Comparison of ENCODE assay signal across 9 cellular contexts in genomic region chr1:43359696-43360095, GRCh38. TPM values are rescaled to one million over a fixed set of nuclear protein-coding genes. Genes with fewer than 3 reads are reported as not detected.
DNase-seq lines count a peak whose midpoint lies in the region; ATAC-seq and TF ChIP-seq lines count a peak whose summit lies in the region.
"Had no signal": no experiment of that assay in that cellular context is flagged by ENCODE, and none has a peak within 500 bp of the region (broad histone marks: within the 10 kb centered on the region; RNA-seq: fewer than 3 reads in every experiment).

No MANE protein-coding gene starts in this region.

- intact Hi-C loops in Right ventricle myocardium superior (cut with DNase I): no loop called here

- H3K4me1 Mint-ChIP-seq in activated naive CD8-positive, alpha-beta T cell treated with anti-CD3 and anti-CD28 coated beads for 36 hours: peaks cover 26% of the 10 kb centered on the region
- peaks cover 12% of the 10 kb centered on the region for H3K4me1 Mint-ChIP-seq in memory B cell

- ATAC-seq in memory B cell (ENCODE audit: low read depth) (no peak), GM21447 (IDR thresholded peaks at IDR 0.05; ENCODE audit: unreplicated experiment) (no peak), Right ventricle myocardium superior (ENCODE audit: poor library complexity) (no peak)

- H3K4me3 Mint-ChIP-seq in activated naive CD8-positive, alpha-beta T cell treated with anti-CD3 and anti-CD28 coated beads for 36 hours: peak overlapping the region; percentile 90
- H3K4me3 Mint-ChIP-seq in memory B cell: peak overlapping the region; percentile 68

- no peaks in the 10 kb centered on the region for H3K27me3 ChIP-seq in BJ (ENCODE audit: control insufficient read depth, insufficient read depth, low read length)

- no peaks in the 10 kb centered on the region for H3K9me3 Mint-ChIP-seq in activated naive CD8-positive, alpha-beta T cell treated with anti-CD3 and anti-CD28 coated beads for 36 hours
- no peaks in the 10 kb centered on the region for H3K9me3 Mint-ChIP-seq in memory B cell

- CTCF ChIA-PET in BJ (lab: Yijun Ruan, JAX): no interaction called here

- POLR2A ChIA-PET in BJ (lab: Charles Lee): no interaction called here

- H3K36me3 ChIP-seq in BJ (ENCODE audit: control insufficient read depth, insufficient read depth, low read length): peaks cover 17% of the 10 kb centered on the region

- H3K36me3 Mint-ChIP-seq in activated naive CD8-positive, alpha-beta T cell treated with anti-CD3 and anti-CD28 coated beads for 36 hours: peaks cover 49% of the 10 kb centered on the region
- peaks cover 27% of the 10 kb centered on the region for H3K36me3 Mint-ChIP-seq in memory B cell

- TF ChIP-seq CTCF in BJ (IDR thresholded peaks at IDR 0.05; ENCODE audit: insufficient read depth, low read depth, low read length): no peak

- peak overlapping the region; percentile 57 for H3K4me3 ChIP-seq in BJ (ENCODE audit: low read depth, low read length)

- DNase-seq in BJ (ENCODE audit: low read depth) (no peak), HK-2 (ENCODE audit: unreplicated experiment) (peak; percentile 29), memory B cell (ENCODE audit: low spot score in 2 of 2) (no peak), NCI-H446 (lab: John Stamatoyannopoulos, UW) (no peak), Kasumi-1 (lab: John Stamatoyannopoulos, UW) (no peak), Right ventricle myocardium superior (no peak)
- DNase-seq in activated naive CD8-positive, alpha-beta T cell treated with anti-CD3 and anti-CD28 coated beads for 36 hours: no peak
- DNase-seq: activated CD4-positive, alpha-beta T cell treated with anti-CD3 and anti-CD28 coated beads, Interleukin-2, amount 50 U/mL, for 4 hours had no signal

- no peaks in the 10 kb centered on the region for H3K27me3 Mint-ChIP-seq in activated naive CD8-positive, alpha-beta T cell treated with anti-CD3 and anti-CD28 coated beads for 36 hours
- no peaks in the 10 kb centered on the region for H3K27me3 Mint-ChIP-seq in memory B cell

- H3K27ac Mint-ChIP-seq in activated naive CD8-positive, alpha-beta T cell treated with anti-CD3 and anti-CD28 coated beads for 36 hours: peak overlapping the region; percentile 77
- no peak overlapping the region for H3K27ac Mint-ChIP-seq in memory B cell

RNA-seq across cellular contexts. Expression of gene CDC20, which starts 0.9 kb away (rescaled TPM):
- polyA plus RNA-seq in BJ (2011; rRNA removed): 58.4 and 107 TPM in 2 replicates
- polyA minus RNA-seq in BJ (2011; rRNA and poly(A)+ RNA removed): 72.8 and 96.5 TPM in 2 replicates
- total RNA-seq in activated naive CD8-positive, alpha-beta T cell treated with anti-CD3 and anti-CD28 coated beads for 36 hours: 100 to 1,000 TPM; 182 to 184 TPM
- 0.83 TPM for total RNA-seq in Right ventricle myocardium superior

RNA-seq across cellular contexts. Expression of gene ELOVL1, which starts 8.1 kb away (rescaled TPM):
- polyA plus RNA-seq in BJ (2011; rRNA removed): 263 and 287 TPM in 2 replicates
- polyA minus RNA-seq in BJ (2011; rRNA and poly(A)+ RNA removed): 82.3 and 130 TPM in 2 replicates
- 10 to 100 TPM; 66.9 to 67.4 TPM for total RNA-seq in activated naive CD8-positive, alpha-beta T cell treated with anti-CD3 and anti-CD28 coated beads for 36 hours
- 29.3 TPM for total RNA-seq in Right ventricle myocardium superior

RNA-seq across cellular contexts. Expression of gene MPL, which starts 22.1 kb away (rescaled TPM):
- polyA plus RNA-seq in BJ (2011; rRNA removed): not detected in 2 replicates
- polyA minus RNA-seq in BJ (2011; rRNA and poly(A)+ RNA removed): 0.67 TPM in 1 of 2 replicates, not detected in the other
- not detected for total RNA-seq in activated naive CD8-positive, alpha-beta T cell treated with anti-CD3 and anti-CD28 coated beads for 36 hours
- 0.40 TPM for total RNA-seq in Right ventricle myocardium superior

RNA-seq across cellular contexts. Expression of gene MED8, which starts 29.9 kb away (rescaled TPM):
- polyA plus RNA-seq in BJ (2011; rRNA removed): 50.8 and 52.0 TPM in 2 replicates
- polyA minus RNA-seq in BJ (2011; rRNA and poly(A)+ RNA removed): 22.4 and 23.6 TPM in 2 replicates
- total RNA-seq in activated naive CD8-positive, alpha-beta T cell treated with anti-CD3 and anti-CD28 coated beads for 36 hours: 10 to 100 TPM; 34.1 to 35.7 TPM
- 16.5 TPM for total RNA-seq in Right ventricle myocardium superior

RNA-seq across cellular contexts. Expression of gene SZT2, which starts 30.0 kb away (rescaled TPM):
- polyA plus RNA-seq in BJ (2011; rRNA removed): 8.6 and 12.1 TPM in 2 replicates
- 29.9 and 30.9 TPM in 2 replicates for polyA minus RNA-seq in BJ (2011; rRNA and poly(A)+ RNA removed)
- total RNA-seq in activated naive CD8-positive, alpha-beta T cell treated with anti-CD3 and anti-CD28 coated beads for 36 hours: 10 to 100 TPM; 22.4 to 27.6 TPM
- 26.8 TPM for total RNA-seq in Right ventricle myocardium superior

Comparison
In these comparisons a context has a peak if more than half of its experiments do, and no peak if none do; other contexts are left out.
1. RNA of gene CDC20, which starts 0.9 kb away (total RNA-seq): 182 to 184 TPM in activated naive CD8-positive, alpha-beta T cell treated with anti-CD3 and anti-CD28 coated beads for 36 hours; 0.83 TPM in Right ventricle myocardium superior (single experiment); every median in the first group is over 10 times any median in the second.